8 cellular contexts compared by ENCODE assay signal in the genomic region with DNA sequence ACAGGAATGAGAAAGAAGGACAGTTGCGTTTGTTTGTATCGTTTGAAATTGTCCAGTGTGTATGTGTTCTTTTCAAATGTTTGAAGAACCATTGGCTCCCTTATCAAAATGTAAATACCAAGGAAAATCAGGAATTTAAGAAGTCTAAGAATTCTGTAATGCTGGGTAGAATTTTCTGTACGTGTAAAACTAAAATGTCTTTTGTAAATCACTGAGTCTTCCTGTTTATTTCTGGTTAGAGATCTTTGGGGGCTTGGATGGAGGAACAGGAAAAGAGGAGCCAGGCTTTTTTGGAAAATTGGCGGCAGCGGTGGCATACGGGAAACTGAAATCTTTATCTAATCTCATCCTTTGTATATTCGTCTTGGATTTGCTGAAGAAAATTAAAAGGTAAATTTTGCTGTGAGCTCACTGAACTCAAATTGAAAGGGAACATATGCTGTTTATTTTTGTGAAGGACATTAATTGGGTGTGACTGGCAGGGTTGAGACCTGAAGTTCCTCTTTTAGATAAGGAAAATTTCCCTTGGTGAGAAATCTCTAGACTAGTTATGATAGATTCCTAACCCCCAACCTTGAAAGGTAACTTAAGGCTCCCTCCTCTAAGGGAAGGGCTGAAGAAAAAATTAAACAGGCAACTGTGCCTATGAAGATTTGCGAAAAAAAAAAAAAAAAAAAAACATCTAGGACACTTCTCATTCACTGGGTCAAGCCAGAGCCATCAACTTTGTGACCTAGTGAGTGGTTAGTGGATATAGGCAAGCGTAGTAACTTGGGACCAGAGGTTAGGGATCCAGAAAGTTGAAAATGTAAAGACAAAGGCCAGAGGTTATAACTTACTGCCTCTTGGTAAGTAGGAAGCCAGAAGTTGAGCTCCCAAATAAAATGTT. TPM values are rescaled to one million over a fixed set of nuclear protein-coding genes. Genes with fewer than 3 reads are reported as not detected.
DNase-seq lines count a peak whose midpoint lies in the region; ATAC-seq, FAIRE-seq and TF ChIP-seq lines count a peak whose summit lies in the region.

No MANE protein-coding gene starts in this region.

- no peaks in the 10 kb centered on the region for H4K20me1 ChIP-seq in K562 (replicated peaks; ENCODE audit: control insufficient read depth, insufficient read depth, low read length)

- no peaks in the 10 kb centered on the region for H3K9me3 ChIP-seq in CD4-positive, alpha-beta memory T cell (ENCODE audit: control insufficient read depth in 1 of 2, low read length in 2 of 2)
- H3K9me3 ChIP-seq in K562 (replicated peaks; ENCODE audit: control insufficient read depth, insufficient read depth, low read depth, low read length) (no peaks in the 10 kb centered on the region), MG63 (no peaks in the 10 kb centered on the region)

- H3K79me2 ChIP-seq in K562 (ENCODE audit: control insufficient read depth, insufficient read depth, low read length) = no peaks in the 10 kb centered on the region

- POLR2A ChIA-PET in CD4-positive, alpha-beta memory T cell (lab: Charles Lee; ENCODE audit: partially characterized antibody) = interaction anchor here (0.7 to 1.7 kb wide), 7 partner anchors 45 to 528 kb away, joined by 3 to 13 read pairs (median 8); a partner anchor contains a TSS
- POLR2A ChIA-PET in K562 (lab: Yijun Ruan, JAX) = interaction anchor here (0.6 to 1.2 kb wide), 6 partner anchors 11 to 1274 kb away, joined by 3 to 5 read pairs (median 3); a partner anchor contains a TSS
- POLR2A ChIA-PET in naive thymus-derived CD8-positive, alpha-beta T cell (lab: Charles Lee) = interaction anchor here (1.6 to 1.7 kb wide), 4 partner anchors 11 to 243 kb away, joined by 6 to 22 read pairs (median 6); a partner anchor contains a TSS

- CTCF ChIA-PET in CD4-positive, alpha-beta memory T cell (lab: Charles Lee; ENCODE audit: partially characterized antibody) = interaction anchor here (0.6 to 3.0 kb wide), 15 partner anchors 7 to 528 kb away, joined by 3 to 107 read pairs (median 5); a partner anchor contains a TSS
- CTCF ChIA-PET in K562 (lab: Yijun Ruan, JAX; ENCODE audit: low intra/inter-chr PET ratio) = interaction anchor here (0.5 to 0.9 kb wide), 2 partner anchors 45 to 178 kb away, joined by 3 to 6 read pairs; no protein-coding TSS in a partner anchor

- in situ Hi-C loops in K562 (cut with MboI) = no loop called here

- H3K36me3 Mint-ChIP-seq in CD4-positive, alpha-beta memory T cell = peaks cover 5 to 11% of the 10 kb centered on the region in 2 donors
- peaks cover 0 to 12% (median 4%) of the 10 kb centered on the region in 3 donors for H3K36me3 Mint-ChIP-seq in naive thymus-derived CD8-positive, alpha-beta T cell

- no peak for TF ChIP-seq CTCF in LNCaP clone FGC (IDR thresholded peaks at IDR 0.05; ENCODE audit: control insufficient read depth, extremely low read depth, insufficient read depth)
- TF ChIP-seq CTCF in K562 (IDR thresholded peaks at IDR 0.05 in 2 of 3, conservative IDR thresholded peaks at IDR 0.05 in 1 of 3; ENCODE audit: insufficient read depth in 2 of 3, low read depth in 1 of 3, low read length in 3 of 3) = no peak

- no peaks in the 10 kb centered on the region for H3K36me3 ChIP-seq in CD4-positive, alpha-beta memory T cell (ENCODE audit: insufficient read depth, low read length)
- H3K36me3 ChIP-seq in K562 (ENCODE audit: control insufficient read depth, insufficient read depth, low read length) (no peaks in the 10 kb centered on the region), MG63 (no peaks in the 10 kb centered on the region)

- H2AFZ ChIP-seq in K562 (ENCODE audit: low read depth, low read length) = peak overlapping the region; percentile 98

- WGBS in K562 (ENCODE audit: insufficient coverage, low coverage, missing lambda C conversion rate) = 30% methylated on average over 8 of the region's 9 CpGs

- no TSS peak for BruUV-seq in K562 (replicated peaks; lab: Mats Ljungman, UMichigan)

- TF ChIP-seq RAD21 in K562 (CRISPR knock-in tag; conservative IDR thresholded peaks at IDR 0.05 in 1 of 2, IDR thresholded peaks at IDR 0.05 in 1 of 2) = no peak

- no peak for ATAC-seq in K562
- ATAC-seq in naive thymus-derived CD8-positive, alpha-beta T cell = no peak

- peaks cover 0 to 21% (median 12%) of the 10 kb centered on the region in 8 donors for H3K9me3 Mint-ChIP-seq in CD4-positive, alpha-beta memory T cell
- peaks cover 0 to 16% (median 3%) of the 10 kb centered on the region in 9 donors for H3K9me3 Mint-ChIP-seq in naive thymus-derived CD8-positive, alpha-beta T cell

- intact Hi-C loops in CD4-positive, alpha-beta memory T cell (cut with micrococcal nuclease) = loop anchor here (1.0 to 10.0 kb wide), 7 partner anchors 45 to 761 kb away; a partner anchor contains a TSS
- intact Hi-C loops in K562 (cut with micrococcal nuclease) = loop anchor here (1.0 kb wide), 1 partner anchor 45 kb away; no protein-coding TSS in a partner anchor

- H3K4me1 ChIP-seq in CD4-positive, alpha-beta memory T cell (ENCODE audit: insufficient read depth, low read length) = peaks cover 12% of the 10 kb centered on the region
- peaks cover 5 to 15% of the 10 kb centered on the region in 2 experiments; a peak in 4 of 5 replicates for H3K4me1 ChIP-seq in K562 (replicated peaks in 1 of 2; ENCODE audit: control insufficient read depth in 2 of 2, insufficient read depth in 2 of 2, low read length in 2 of 2)

- no peak for TF ChIP-seq POLR2A in K562 (conservative IDR thresholded peaks at IDR 0.05)

- peak overlapping the region; percentile 89 to 96 (median 93) for H3K4me3 Mint-ChIP-seq in CD4-positive, alpha-beta memory T cell
- H3K4me3 Mint-ChIP-seq in naive thymus-derived CD8-positive, alpha-beta T cell = peak overlapping the region; percentile 79 to 97 (median 92)

- H3K27ac Mint-ChIP-seq in CD4-positive, alpha-beta memory T cell = peak overlapping the region; percentile 90 to 99 (median 96)
- peak overlapping the region; percentile 92 to 99 (median 97) for H3K27ac Mint-ChIP-seq in naive thymus-derived CD8-positive, alpha-beta T cell

- no peak for FAIRE-seq in K562 (lab: Jason Lieb, UNC)

- H3K27me3 ChIP-seq in CD4-positive, alpha-beta memory T cell (ENCODE audit: insufficient read depth, low read length) = peaks cover 5% of the 10 kb centered on the region
- H3K27me3 ChIP-seq in K562 (ENCODE audit: control insufficient read depth in 2 of 2, insufficient read depth in 2 of 2, low read length in 2 of 2) (peaks cover 7 to 15% of the 10 kb centered on the region in 2 experiments; a peak in 4 of 5 replicates), MG63 (no peaks in the 10 kb centered on the region)

- peak overlapping the region in 1 of 2 experiments; percentile 55; a peak in 1 of 4 replicates for H3K9ac ChIP-seq in K562 (ENCODE audit: insufficient read depth in 1 of 2, low read depth in 2 of 2, low read length in 2 of 2)

- H3K4me3 ChIP-seq in CD4-positive, alpha-beta memory T cell (ENCODE audit: low read length in 2 of 2) = peak overlapping the region; percentile 7 to 61
- H3K4me3 ChIP-seq in LNCaP clone FGC (ENCODE audit: low read depth, low read length) (peak overlapping the region; percentile 67), K562 (peak overlapping the region; percentile 55), MG63 (no peak overlapping the region)

- H3K27ac ChIP-seq in CD4-positive, alpha-beta memory T cell (ENCODE audit: low read depth, low read length) = peak overlapping the region; percentile 69
- H3K27ac ChIP-seq in K562 (ENCODE audit: extremely low read depth, low read depth, low read length) = peak overlapping the region; percentile 61

- 0 out of 2 replicates have a peak, but pooled peaks have one; percentile 1 for TF ChIP-seq EP300 in K562 (IDR thresholded peaks at IDR 0.05; ENCODE audit: low read length)

- no peak for DNase-seq in CD4-positive, alpha-beta memory T cell
- DNase-seq in LNCaP clone FGC (ENCODE audit: low read depth) (no peak), K562 (ENCODE audit: extremely low read depth in 1 of 4, low spot score in 3 of 4) (no peak), RKO (ENCODE audit: low spot score) (no peak), SW 1271 (lab: John Stamatoyannopoulos, UW) (no peak), Ammon's horn (ENCODE audit: low spot score) (no peak), MG63 (no peak)
- DNase-seq in naive thymus-derived CD8-positive, alpha-beta T cell = no peak

- no peaks in the 10 kb centered on the region for H3K9me1 ChIP-seq in K562 (ENCODE audit: control insufficient read depth, insufficient read depth, low read length)

- peak overlapping the region; percentile 83 for H3K4me2 ChIP-seq in K562 (ENCODE audit: insufficient read depth, low read length)

- peaks cover 11 to 21% (median 17%) of the 10 kb centered on the region in 4 donors for H3K4me1 Mint-ChIP-seq in CD4-positive, alpha-beta memory T cell
- H3K4me1 Mint-ChIP-seq in naive thymus-derived CD8-positive, alpha-beta T cell = peaks cover 11 to 26% (median 18%) of the 10 kb centered on the region in 4 donors

- no peaks in the 10 kb centered on the region for H3K27me3 Mint-ChIP-seq in CD4-positive, alpha-beta memory T cell
- peaks cover 0 to 15% (median 7%) of the 10 kb centered on the region in 5 donors for H3K27me3 Mint-ChIP-seq in naive thymus-derived CD8-positive, alpha-beta T cell

RNA-seq across cellular contexts. Expression of a gene that starts 10.8 kb away (rescaled TPM):
- not detected for total RNA-seq in CD4-positive, alpha-beta memory T cell
- not detected for polyA plus RNA-seq in CD4-positive, alpha-beta memory T cell
- total RNA-seq in K562 (2011; cell fraction: chromatin; rRNA removed; ENCODE audit: low replicate concordance) = not detected in 2 replicates
- total RNA-seq in K562 (2011; cell fraction: nucleolus; rRNA removed) = not detected in 2 replicates
- total RNA-seq in K562 (2011; cell fraction: nucleoplasm; rRNA removed) = not detected in 2 replicates
- not detected in 2 replicates for total RNA-seq in K562 (2014; rRNA removed)
- not detected in 2 replicates for total RNA-seq in K562 (2014; rRNA removed; fragmentation: Illumina TruSeq; extraction: Trizol)
- total RNA-seq in K562 (2015; rRNA removed; fragmentation: Illumina TruSeq; extraction: Trizol) = not detected in 2 replicates
- 0.24 and 0.63 TPM in 2 replicates for total RNA-seq in K562 (2021)
- not detected in 2 replicates for polyA plus RNA-seq in K562 (2011; rRNA removed)
- polyA plus RNA-seq in K562 (2011; cell fraction: cytosol; rRNA removed) = not detected in 2 replicates
- not detected in 2 replicates for polyA plus RNA-seq in K562 (2011; cell fraction: nucleus; rRNA removed)
- 0.04 TPM in 1 of 2 replicates, not detected in the other for polyA plus RNA-seq in K562 (2012)
- polyA plus RNA-seq in K562 (2014; fragmentation: Illumina TruSeq; extraction: Trizol) = not detected in 2 replicates
- under 1 TPM; 0.04 TPM for polyA plus RNA-seq in K562 (2014; fragmentation: Nextera tagmentation; extraction: Ambion mirVana)
- polyA plus RNA-seq in K562 (2014; rRNA removed) = not detected in 2 replicates
- polyA minus RNA-seq in K562 (2011; rRNA and poly(A)+ RNA removed) = not detected in 2 replicates
- polyA minus RNA-seq in K562 (2011; cell fraction: cytosol; rRNA and poly(A)+ RNA removed) = not detected in 2 replicates
- polyA minus RNA-seq in K562 (2011; cell fraction: nucleus; rRNA and poly(A)+ RNA removed) = not detected in 2 replicates
- total RNA-seq in naive thymus-derived CD8-positive, alpha-beta T cell = not detected
- not detected for polyA plus RNA-seq in naive thymus-derived CD8-positive, alpha-beta T cell
- not detected in 2 replicates for total RNA-seq in MG63 (2014; rRNA removed; shearing (Covaris generic); ENCODE audit: low replicate concordance)

RNA-seq across cellular contexts. Expression of a gene that starts 39.8 kb away (rescaled TPM):
- not detected for total RNA-seq in CD4-positive, alpha-beta memory T cell
- not detected for polyA plus RNA-seq in CD4-positive, alpha-beta memory T cell
- total RNA-seq in K562 (2011; cell fraction: chromatin; rRNA removed; ENCODE audit: low replicate concordance) = not detected in 2 replicates
- not detected in 2 replicates for total RNA-seq in K562 (2011; cell fraction: nucleolus; rRNA removed)
- total RNA-seq in K562 (2011; cell fraction: nucleoplasm; rRNA removed) = not detected in 2 replicates
- total RNA-seq in K562 (2014; rRNA removed) (not detected in 2 replicates), K562 (2014; rRNA removed; fragmentation: Illumina TruSeq; extraction: Trizol) (not detected in 2 replicates), K562 (2015; rRNA removed; fragmentation: Illumina TruSeq; extraction: Trizol) (not detected in 2 replicates), K562 (2021) (0.07 and 0.09 TPM in 2 replicates)
- polyA plus RNA-seq in K562 (2011; rRNA removed) (not detected in 2 replicates), K562 (2014; fragmentation: Illumina TruSeq; extraction: Trizol) (not detected in 2 replicates), K562 (2014; fragmentation: Nextera tagmentation; extraction: Ambion mirVana) (not detected), K562 (2014; rRNA removed) (not detected in 2 replicates)
- polyA plus RNA-seq in K562 (2011; cell fraction: cytosol; rRNA removed) = 0.03 TPM in 1 of 2 replicates, not detected in the other
- polyA plus RNA-seq in K562 (2011; cell fraction: nucleus; rRNA removed) = not detected in 2 replicates
- polyA plus RNA-seq in K562 (2012) = not detected in 2 replicates
- polyA minus RNA-seq in K562 (2011; rRNA and poly(A)+ RNA removed) = 0.11 TPM in 1 of 2 replicates, not detected in the other
- not detected in 2 replicates for polyA minus RNA-seq in K562 (2011; cell fraction: cytosol; rRNA and poly(A)+ RNA removed)
- polyA minus RNA-seq in K562 (2011; cell fraction: nucleus; rRNA and poly(A)+ RNA removed) = not detected in 2 replicates
- total RNA-seq in naive thymus-derived CD8-positive, alpha-beta T cell = not detected
- not detected for polyA plus RNA-seq in naive thymus-derived CD8-positive, alpha-beta T cell
- 0.47 TPM in 1 of 2 replicates, not detected in the other for total RNA-seq in MG63 (2014; rRNA removed; shearing (Covaris generic); ENCODE audit: low replicate concordance)

RNA-seq across cellular contexts. Expression of a gene that starts 59.9 kb away (rescaled TPM):
- not detected for total RNA-seq in CD4-positive, alpha-beta memory T cell
- not detected for polyA plus RNA-seq in CD4-positive, alpha-beta memory T cell
- total RNA-seq in K562 (2011; cell fraction: chromatin; rRNA removed; ENCODE audit: low replicate concordance) = 0.19 TPM in 1 of 2 replicates, not detected in the other
- not detected in 2 replicates for total RNA-seq in K562 (2011; cell fraction: nucleolus; rRNA removed)
- total RNA-seq in K562 (2011; cell fraction: nucleoplasm; rRNA removed) = not detected in 2 replicates
- not detected in 2 replicates for total RNA-seq in K562 (2014; rRNA removed)
- total RNA-seq in K562 (2014; rRNA removed; fragmentation: Illumina TruSeq; extraction: Trizol) = not detected in 2 replicates
- total RNA-seq in K562 (2015; rRNA removed; fragmentation: Illumina TruSeq; extraction: Trizol) = not detected in 2 replicates
- total RNA-seq in K562 (2021) = not detected in 2 replicates
- 0.07 and 0.08 TPM in 2 replicates for polyA plus RNA-seq in K562 (2011; rRNA removed)
- 0.15 TPM in 1 of 2 replicates, not detected in the other for polyA plus RNA-seq in K562 (2011; cell fraction: cytosol; rRNA removed)
- polyA plus RNA-seq in K562 (2011; cell fraction: nucleus; rRNA removed) = 0.10 TPM in 1 of 2 replicates, not detected in the other
- polyA plus RNA-seq in K562 (2012) = 0.04 TPM in 1 of 2 replicates, not detected in the other
- polyA plus RNA-seq in K562 (2014; fragmentation: Illumina TruSeq; extraction: Trizol) = not detected in 2 replicates
- under 1 TPM in 1 of 2 experiments, not detected in 1; 0.07 TPM for polyA plus RNA-seq in K562 (2014; fragmentation: Nextera tagmentation; extraction: Ambion mirVana)
- polyA plus RNA-seq in K562 (2014; rRNA removed) = 0.03 TPM in 1 of 2 replicates, not detected in the other
- polyA minus RNA-seq in K562 (2011; rRNA and poly(A)+ RNA removed) = 0.21 TPM in 1 of 2 replicates, not detected in the other
- polyA minus RNA-seq in K562 (2011; cell fraction: cytosol; rRNA and poly(A)+ RNA removed) = not detected in 2 replicates
- polyA minus RNA-seq in K562 (2011; cell fraction: nucleus; rRNA and poly(A)+ RNA removed) = 0.11 TPM in 1 of 2 replicates, not detected in the other
- total RNA-seq in naive thymus-derived CD8-positive, alpha-beta T cell = not detected
- polyA plus RNA-seq in naive thymus-derived CD8-positive, alpha-beta T cell = under 1 TPM in 1 of 3 donors, not detected in 2; 0.06 TPM
- not detected in 2 replicates for total RNA-seq in MG63 (2014; rRNA removed; shearing (Covaris generic); ENCODE audit: low replicate concordance)
